Comparison of ENCODE assay signal across 18 cellular contexts in the genomic region with DNA sequence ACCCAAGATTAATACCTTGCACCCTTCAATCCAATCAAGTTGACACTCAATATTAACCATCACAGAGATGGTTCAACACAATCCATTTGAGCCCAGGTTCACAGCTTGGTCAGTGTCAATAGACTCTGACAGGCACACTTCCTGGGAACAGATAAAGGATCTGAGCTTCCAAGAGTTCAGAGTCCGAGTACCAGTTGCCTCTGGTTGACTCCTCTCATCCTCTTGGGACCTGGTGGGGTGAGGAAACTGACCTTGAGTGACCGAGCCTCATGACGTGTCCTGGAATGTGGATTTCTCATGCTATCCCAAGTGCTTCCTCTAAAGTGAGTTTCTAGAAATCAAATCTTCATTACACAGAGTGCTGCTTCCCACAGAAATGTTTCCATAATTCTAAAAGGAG.
DNase-seq lines count a peak whose midpoint lies in the region; ATAC-seq, FAIRE-seq and TF ChIP-seq lines count a peak whose summit lies in the region.
"Had no signal": no experiment of that assay in that cellular context is flagged by ENCODE, and none has a peak within 500 bp of the region (broad histone marks: within the 10 kb centered on the region; RNA-seq: fewer than 3 reads in every experiment).

No MANE protein-coding gene starts in this region.

- peak overlapping the region; percentile 26; the same call in 1 of the 2 replicates for H3K4me3 Mint-ChIP-seq in HFFc6
- H3K4me3 Mint-ChIP-seq in activated naive CD8-positive, alpha-beta T cell treated with anti-CD3 and anti-CD28 coated beads, Interleukin-2, amount 50 U/mL, for 24 hours: no peak overlapping the region
- H3K4me3 Mint-ChIP-seq: activated CD8-positive, alpha-beta memory T cell treated with anti-CD3 and anti-CD28 coated beads, Interleukin-2, amount 10 ng/mL, durations not matched to agents 7 days and 5 days; neural crest cell had no signal

- TF ChIP-seq RAD21 in A549 (conservative IDR thresholded peaks at IDR 0.05 in 1 of 2, IDR thresholded peaks at IDR 0.05 in 1 of 2) (no peak), liver (IDR thresholded peaks at IDR 0.05) (peak; percentile 31 to 66)

- peak in 1 of 2 experiments; percentile 61; a peak in 4 of 6 replicates for ATAC-seq in A549
- no peak for ATAC-seq in HG02678 (IDR thresholded peaks at IDR 0.05; ENCODE audit: unreplicated experiment)
- no peak for ATAC-seq in activated naive CD8-positive, alpha-beta T cell treated with anti-CD3 and anti-CD28 coated beads, Interleukin-2, amount 50 U/mL, for 24 hours
- ATAC-seq: activated CD8-positive, alpha-beta memory T cell treated with anti-CD3 and anti-CD28 coated beads, Interleukin-2, amount 10 ng/mL, durations not matched to agents 7 days and 5 days had no signal

- H3K4me2 ChIP-seq in A549: 0 out of 3 replicates have a peak overlapping the region, but pooled peaks have one; percentile 1

- no peaks in the 10 kb centered on the region for H3K27me3 ChIP-seq in liver (ENCODE audit: control insufficient read depth in 4 of 4, insufficient read depth in 4 of 4, low read length in 3 of 4)

- no peak overlapping the region for H3K9ac ChIP-seq in liver (ENCODE audit: low read depth in 1 of 2, low read length in 2 of 2)

- no peak for TF ChIP-seq EP300 in A549 (IDR thresholded peaks at IDR 0.05)

- CTCF ChIA-PET in A549 (lab: Yijun Ruan, JAX): interaction anchor here (1.6 kb wide), 1 partner anchor 12 kb away, joined by 7 read pairs; no protein-coding TSS in a partner anchor

- FAIRE-seq in A549 (lab: Jason Lieb, UNC): no peak
- FAIRE-seq: D721Med, endometrium had no signal

- POLR2A ChIA-PET in A549 (lab: Yijun Ruan, JAX): interaction anchor here (0.6 kb wide), 2 partner anchors 80 to 234 kb away, joined by 3 read pairs; no protein-coding TSS in a partner anchor

- 0 out of 2 replicates have a peak, but pooled peaks cover 3% of the 10 kb centered on the region for H3K36me3 Mint-ChIP-seq in HFFc6 (ENCODE audit: low read depth)
- H3K36me3 Mint-ChIP-seq in activated naive CD8-positive, alpha-beta T cell treated with anti-CD3 and anti-CD28 coated beads, Interleukin-2, amount 50 U/mL, for 24 hours (ENCODE audit: low read depth): no peaks in the 10 kb centered on the region
- H3K36me3 Mint-ChIP-seq: activated CD8-positive, alpha-beta memory T cell treated with anti-CD3 and anti-CD28 coated beads, Interleukin-2, amount 10 ng/mL, durations not matched to agents 7 days and 5 days had no signal

- no peak for TF ChIP-seq POLR2A in A549 (IDR thresholded peaks at IDR 0.05; ENCODE audit: low read length)

- 26% methylated on average over 3 of the region's 3 CpGs for WGBS in A549 (ENCODE audit: missing lambda C conversion rate)
- WGBS in liver: 24% methylated on average over 3 of the region's 3 CpGs

- H3K27ac Mint-ChIP-seq in HFFc6: peak overlapping the region; percentile 67
- no peak overlapping the region for H3K27ac Mint-ChIP-seq in activated naive CD8-positive, alpha-beta T cell treated with anti-CD3 and anti-CD28 coated beads, Interleukin-2, amount 50 U/mL, for 24 hours
- H3K27ac Mint-ChIP-seq: activated CD8-positive, alpha-beta memory T cell treated with anti-CD3 and anti-CD28 coated beads, Interleukin-2, amount 10 ng/mL, durations not matched to agents 7 days and 5 days had no signal

- H3K27me3 Mint-ChIP-seq in HFFc6 (ENCODE audit: insufficient read depth): peaks cover 7% of the 10 kb centered on the region
- H3K27me3 Mint-ChIP-seq in activated naive CD8-positive, alpha-beta T cell treated with anti-CD3 and anti-CD28 coated beads, Interleukin-2, amount 50 U/mL, for 24 hours: peaks cover 6% of the 10 kb centered on the region

- no peaks in the 10 kb centered on the region; the same call in 1 of the 2 replicates for H3K9me3 Mint-ChIP-seq in HFFc6
- no peaks in the 10 kb centered on the region for H3K9me3 Mint-ChIP-seq in activated naive CD8-positive, alpha-beta T cell treated with anti-CD3 and anti-CD28 coated beads, Interleukin-2, amount 50 U/mL, for 24 hours
- H3K9me3 Mint-ChIP-seq: neural crest cell had no signal

- H3K4me3 ChIP-seq in A549: no peak overlapping the region
- H3K4me3 ChIP-seq in cardiac fibroblast (replicated peaks in 1 of 2; ENCODE audit: low read depth in 2 of 2, low read length in 2 of 2): no peak overlapping the region
- H3K4me3 ChIP-seq in liver (ENCODE audit: low read depth in 1 of 3, low read length in 3 of 3): no peak overlapping the region
- H3K4me3 ChIP-seq: heart left ventricle had no signal

- no peak for TF ChIP-seq CTCF in A549 (IDR thresholded peaks at IDR 0.05)
- no peak for TF ChIP-seq CTCF in HFFc6 (IDR thresholded peaks at IDR 0.05)
- TF ChIP-seq CTCF in cardiac fibroblast (IDR thresholded peaks at IDR 0.05; ENCODE audit: low read depth, low read length): no peak
- no peak for TF ChIP-seq CTCF in liver (IDR thresholded peaks at IDR 0.05; ENCODE audit: low read depth, low read length, missing input control)

- no peak overlapping the region for H3K27ac ChIP-seq in A549
- H3K27ac ChIP-seq in liver (ENCODE audit: low read depth in 1 of 2, low read length in 2 of 2): peak overlapping the region; percentile 40 to 64
- H3K27ac ChIP-seq: heart left ventricle had no signal

- peaks cover 12% of the 10 kb centered on the region; the same call in 2 of the 3 replicates for H3K4me1 ChIP-seq in A549
- H3K4me1 ChIP-seq in liver (ENCODE audit: control insufficient read depth in 4 of 4, insufficient read depth in 4 of 4, low read length in 3 of 4): peaks cover 2 to 20% (median 9%) of the 10 kb centered on the region in 4 donors

- no peaks in the 10 kb centered on the region for H3K9me3 ChIP-seq in A549
- H3K9me3 ChIP-seq in liver (ENCODE audit: control insufficient read depth in 4 of 4, low read length in 3 of 4): no peaks in the 10 kb centered on the region
- H3K9me3 ChIP-seq: heart left ventricle had no signal

- H3K4me1 Mint-ChIP-seq in HFFc6 (ENCODE audit: low read depth): peaks cover 22% of the 10 kb centered on the region
- no peaks in the 10 kb centered on the region for H3K4me1 Mint-ChIP-seq in activated naive CD8-positive, alpha-beta T cell treated with anti-CD3 and anti-CD28 coated beads, Interleukin-2, amount 50 U/mL, for 24 hours
- H3K4me1 Mint-ChIP-seq: activated CD8-positive, alpha-beta memory T cell treated with anti-CD3 and anti-CD28 coated beads, Interleukin-2, amount 10 ng/mL, durations not matched to agents 7 days and 5 days; neural crest cell had no signal

- DNase-seq in A549 (ENCODE audit: low read depth in 1 of 2, low spot score in 1 of 2): peak in 1 of 2 experiments; percentile 48
- peak; percentile 63 for DNase-seq in HFFc6
- DNase-seq in cardiac fibroblast (ENCODE audit: low read depth in 2 of 2): peak; percentile 62 to 92
- DNase-seq in stimulated activated naive CD4-positive, alpha-beta T cell (lab: John Stamatoyannopoulos, UW): no peak
- no peak for DNase-seq in activated naive CD8-positive, alpha-beta T cell treated with anti-CD3 and anti-CD28 coated beads, Interleukin-2, amount 50 U/mL, for 24 hours
- no peak for DNase-seq in NCI-H345 treated with DMSO at 0.1 percent for 48 hours (lab: John Stamatoyannopoulos, UW; ENCODE audit: unreplicated experiment)
- DNase-seq: activated CD4-positive, CD25-positive, alpha-beta regulatory T cell; activated CD8-positive, alpha-beta memory T cell treated with anti-CD3 and anti-CD28 coated beads, Interleukin-2, amount 10 ng/mL, durations not matched to agents 7 days and 5 days; activated naive CD4-positive, alpha-beta T cell; caudate nucleus; NCI-H1105; NCI-H226 had no signal

- H3K36me3 ChIP-seq in liver (ENCODE audit: control insufficient read depth in 4 of 4, insufficient read depth in 3 of 4, low read depth in 1 of 4, low read length in 3 of 4): no peaks in the 10 kb centered on the region
- H3K36me3 ChIP-seq: heart left ventricle had no signal

TF ChIP-seq in A549, 52 proteins besides CTCF, POLR2A, EP300 and RAD21:
- TF ChIP-seq ZC3H11A (IDR thresholded peaks at IDR 0.05) (no peak), HDAC2 (IDR thresholded peaks at IDR 0.05) (no peak)

TF ChIP-seq in liver, 16 proteins besides CTCF, POLR2A, EP300 and RAD21 (continues in another document):
- TF ChIP-seq HNF4A (conservative IDR thresholded peaks at IDR 0.05): peak; percentile 96 to 99
- TF ChIP-seq NR2F2 (IDR thresholded peaks at IDR 0.05): peak; percentile 76
- TF ChIP-seq YY1 (IDR thresholded peaks at IDR 0.05): peak; percentile 23
- no peak for TF ChIP-seq TAF1 (conservative IDR thresholded peaks at IDR 0.05)
- TF ChIP-seq, protein P1, sequence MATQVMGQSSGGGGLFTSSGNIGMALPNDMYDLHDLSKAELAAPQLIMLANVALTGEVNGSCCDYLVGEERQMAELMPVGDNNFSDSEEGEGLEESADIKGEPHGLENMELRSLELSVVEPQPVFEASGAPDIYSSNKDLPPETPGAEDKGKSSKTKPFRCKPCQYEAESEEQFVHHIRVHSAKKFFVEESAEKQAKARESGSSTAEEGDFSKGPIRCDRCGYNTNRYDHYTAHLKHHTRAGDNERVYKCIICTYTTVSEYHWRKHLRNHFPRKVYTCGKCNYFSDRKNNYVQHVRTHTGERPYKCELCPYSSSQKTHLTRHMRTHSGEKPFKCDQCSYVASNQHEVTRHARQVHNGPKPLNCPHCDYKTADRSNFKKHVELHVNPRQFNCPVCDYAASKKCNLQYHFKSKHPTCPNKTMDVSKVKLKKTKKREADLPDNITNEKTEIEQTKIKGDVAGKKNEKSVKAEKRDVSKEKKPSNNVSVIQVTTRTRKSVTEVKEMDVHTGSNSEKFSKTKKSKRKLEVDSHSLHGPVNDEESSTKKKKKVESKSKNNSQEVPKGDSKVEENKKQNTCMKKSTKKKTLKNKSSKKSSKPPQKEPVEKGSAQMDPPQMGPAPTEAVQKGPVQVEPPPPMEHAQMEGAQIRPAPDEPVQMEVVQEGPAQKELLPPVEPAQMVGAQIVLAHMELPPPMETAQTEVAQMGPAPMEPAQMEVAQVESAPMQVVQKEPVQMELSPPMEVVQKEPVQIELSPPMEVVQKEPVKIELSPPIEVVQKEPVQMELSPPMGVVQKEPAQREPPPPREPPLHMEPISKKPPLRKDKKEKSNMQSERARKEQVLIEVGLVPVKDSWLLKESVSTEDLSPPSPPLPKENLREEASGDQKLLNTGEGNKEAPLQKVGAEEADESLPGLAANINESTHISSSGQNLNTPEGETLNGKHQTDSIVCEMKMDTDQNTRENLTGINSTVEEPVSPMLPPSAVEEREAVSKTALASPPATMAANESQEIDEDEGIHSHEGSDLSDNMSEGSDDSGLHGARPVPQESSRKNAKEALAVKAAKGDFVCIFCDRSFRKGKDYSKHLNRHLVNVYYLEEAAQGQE (IDR thresholded peaks at IDR 0.05): no peak
- TF ChIP-seq SP1 (IDR thresholded peaks at IDR 0.05): peak; percentile 96
- peak; percentile 62 to 88 for TF ChIP-seq JUND (IDR thresholded peaks at IDR 0.05)
- TF ChIP-seq, protein P2, sequence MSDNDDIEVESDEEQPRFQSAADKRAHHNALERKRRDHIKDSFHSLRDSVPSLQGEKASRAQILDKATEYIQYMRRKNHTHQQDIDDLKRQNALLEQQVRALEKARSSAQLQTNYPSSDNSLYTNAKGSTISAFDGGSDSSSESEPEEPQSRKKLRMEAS (IDR thresholded peaks at IDR 0.05): peak; percentile 57
- peak; percentile 99 for TF ChIP-seq RXRA (IDR thresholded peaks at IDR 0.05)
- peak; percentile 35 for TF ChIP-seq FOXA1 (IDR thresholded peaks at IDR 0.05)

Comparison
In these comparisons a context has a peak if more than half of its experiments do, and no peak if none do; other contexts are left out.
1. DNase-seq: peak in HFFc6 (single experiment) and cardiac fibroblast (2 of 2); none in stimulated activated naive CD4-positive, alpha-beta T cell (0 of 6), activated naive CD8-positive, alpha-beta T cell treated with anti-CD3 and anti-CD28 coated beads, Interleukin-2, amount 50 U/mL, for 24 hours (single experiment) and NCI-H345 treated with DMSO at 0.1 percent for 48 hours (single experiment).
2. H3K27ac ChIP-seq: peak in liver (2 of 2); none in A549 (0 of 2).